9 cellular contexts compared by ENCODE assay signal in genomic region chr1:206544562-206545257, GRCh38. TPM values are rescaled to one million over a fixed set of nuclear protein-coding genes. Genes with fewer than 3 reads are reported as not detected.
DNase-seq lines count a peak whose midpoint lies in the region; ATAC-seq and TF ChIP-seq lines count a peak whose summit lies in the region.
"Had no signal": no experiment of that assay in that cellular context is flagged by ENCODE, and none has a peak within 500 bp of the region (broad histone marks: within the 10 kb centered on the region; RNA-seq: fewer than 3 reads in every experiment).

No MANE protein-coding gene starts in this region.

- peak overlapping the region in 5 of 8 donors; percentile 36 to 70 (median 44) for H3K27ac Mint-ChIP-seq in CD8-positive, alpha-beta memory T cell

- ATAC-seq in GM18867 (IDR thresholded peaks at IDR 0.05; ENCODE audit: unreplicated experiment), result no peak

- CTCF ChIA-PET in CD8-positive, alpha-beta memory T cell (lab: Charles Lee), result interaction anchor here (0.5 to 10.1 kb wide), 36 partner anchors 7 to 232 kb away, joined by 3 to 305 read pairs (median 5); partner anchors contain the start of genes DYRK3, EIF2D, IKBKE and RASSF5
- CTCF ChIA-PET in HEK293T (lab: Yijun Ruan, JAX), result interaction anchor here (0.6 to 2.9 kb wide), 11 partner anchors 8 to 55 kb away, joined by 3 to 19 read pairs (median 4); no protein-coding TSS in a partner anchor

- peaks cover 10 to 16% (median 15%) of the 10 kb centered on the region in 3 donors for H3K4me1 Mint-ChIP-seq in CD8-positive, alpha-beta memory T cell

- no peaks in the 10 kb centered on the region for H3K9me3 Mint-ChIP-seq in CD8-positive, alpha-beta memory T cell

- peaks cover 8% of the 10 kb centered on the region for H3K4me1 ChIP-seq in CD8-positive, alpha-beta memory T cell (ENCODE audit: insufficient read depth, low read length)

- no peak overlapping the region for H3K4me3 Mint-ChIP-seq in CD8-positive, alpha-beta memory T cell

- no peak overlapping the region for H3K27ac ChIP-seq in CD8-positive, alpha-beta memory T cell (ENCODE audit: low read depth, low read length)
- H3K27ac ChIP-seq: SK-N-MC had no signal

- H3K27me3 Mint-ChIP-seq in CD8-positive, alpha-beta memory T cell, result peaks cover 0 to 3% of the 10 kb centered on the region in 2 donors

- POLR2A ChIA-PET in CD8-positive, alpha-beta memory T cell (lab: Charles Lee), result interaction anchor here (0.6 to 2.3 kb wide), 7 partner anchors 12 to 508 kb away, joined by 4 to 9 read pairs (median 7); partner anchors contain the start of gene PFKFB2
- POLR2A ChIA-PET in HEK293T (lab: Yijun Ruan, JAX), result interaction anchor here (1.4 kb wide), 1 partner anchor 91 kb away, joined by 3 read pairs; the partner anchor contains the start of gene DYRK3

- no peaks in the 10 kb centered on the region for H3K9me3 ChIP-seq in CD8-positive, alpha-beta memory T cell (ENCODE audit: low read length)

- H3K36me3 ChIP-seq in CD8-positive, alpha-beta memory T cell (ENCODE audit: insufficient read depth, low read length), result no peaks in the 10 kb centered on the region

- peak; percentile 67 to 87 (median 75) for DNase-seq in CD8-positive, alpha-beta memory T cell
- DNase-seq in HEK293T (ENCODE audit: extremely low spot score) (peak; percentile 92), NCI-H510A treated with DMSO at 0.1 percent for 48 hours (lab: John Stamatoyannopoulos, UW) (peak; percentile 59), dermis microvascular lymphatic vessel endothelial cell (ENCODE audit: low read depth in 2 of 2) (peak; percentile 11 to 47), medulla oblongata (ENCODE audit: extremely low spot score) (peak; percentile 66)
- peak; percentile 80 for DNase-seq in activated CD4-positive, alpha-beta T cell treated with anti-CD3 and anti-CD28 coated beads, Interleukin-2, amount 50 U/mL, for 24 hours (ENCODE audit: low read depth in 1 of 2, low spot score in 1 of 2)
- peak; percentile 74 to 75 for DNase-seq in stimulated activated CD8-positive, alpha-beta memory T cell treated with anti-CD3 and anti-CD28 coated beads, Interleukin-4, amount 100 ng/mL, for 1 hour (ENCODE audit: low read depth in 2 of 2, low spot score in 1 of 2)

- H3K4me3 ChIP-seq in CD8-positive, alpha-beta memory T cell (ENCODE audit: low read length), result no peak overlapping the region
- H3K4me3 ChIP-seq: SK-N-MC had no signal

- no peaks in the 10 kb centered on the region for H3K27me3 ChIP-seq in CD8-positive, alpha-beta memory T cell (ENCODE audit: insufficient read depth, low read length, poor library complexity, severe bottlenecking)

- no peaks in the 10 kb centered on the region for H3K36me3 Mint-ChIP-seq in CD8-positive, alpha-beta memory T cell

TF ChIP-seq in HEK293T, 16 proteins besides CTCF, POLR2A, EP300 and RAD21:
- TF ChIP-seq SP1 (IDR thresholded peaks at IDR 0.05) (no peak), SUZ12 (IDR thresholded peaks at IDR 0.05) (no peak), ELF4 (IDR thresholded peaks at IDR 0.05) (no peak), CTBP1 (IDR thresholded peaks at IDR 0.05; ENCODE audit: borderline replicate concordance) (no peak), NFRKB (IDR thresholded peaks at IDR 0.05) (no peak), ZNF384 (IDR thresholded peaks at IDR 0.05) (peak; percentile 92), FOXA1 (IDR thresholded peaks at IDR 0.05) (no peak), PKNOX1 (IDR thresholded peaks at IDR 0.05) (no peak), L3MBTL2 (conservative IDR thresholded peaks at IDR 0.05) (peak; percentile 16; the same call in 1 of the 2 replicates), TARDBP (IDR thresholded peaks at IDR 0.05) (no peak)

RNA-seq across cellular contexts. Expression of gene RASSF5, which starts 37.4 kb away (rescaled TPM):
- 100 to 1,000 TPM; 163 to 165 TPM for total RNA-seq in CD8-positive, alpha-beta memory T cell
- polyA plus RNA-seq in CD8-positive, alpha-beta memory T cell, result 329 TPM
- total RNA-seq in dermis microvascular lymphatic vessel endothelial cell, result 0.13 TPM in 2 replicates

Comparison
In these comparisons a context has a peak if more than half of its experiments do, and no peak if none do; other contexts are left out.
1. DNase-seq: peak in every context shown above with its lines; median percentile 92 in HEK293T; 80 in activated CD4-positive, alpha-beta T cell treated with anti-CD3 and anti-CD28 coated beads, Interleukin-2, amount 50 U/mL, for 24 hours; 75 in CD8-positive, alpha-beta memory T cell; 74 in stimulated activated CD8-positive, alpha-beta memory T cell treated with anti-CD3 and anti-CD28 coated beads, Interleukin-4, amount 100 ng/mL, for 1 hour; 66 in medulla oblongata; 59 in NCI-H510A treated with DMSO at 0.1 percent for 48 hours; 29 in dermis microvascular lymphatic vessel endothelial cell.
2. RNA of gene RASSF5, which starts 37.4 kb away (total RNA-seq): 163 to 165 TPM in CD8-positive, alpha-beta memory T cell; 0.13 TPM in dermis microvascular lymphatic vessel endothelial cell; every median in the first group is over 100 times any median in the second.